1 cellular context compared by ENCODE assay signal in genomic region chr2:202358924-202359323, GRCh38.
TF ChIP-seq lines count a peak whose summit lies in the region.

No MANE protein-coding gene starts in this region.

TF ChIP-seq in HepG2, 621 proteins besides CTCF, POLR2A, EP300 and RAD21:
- TF ChIP-seq, protein P1, sequence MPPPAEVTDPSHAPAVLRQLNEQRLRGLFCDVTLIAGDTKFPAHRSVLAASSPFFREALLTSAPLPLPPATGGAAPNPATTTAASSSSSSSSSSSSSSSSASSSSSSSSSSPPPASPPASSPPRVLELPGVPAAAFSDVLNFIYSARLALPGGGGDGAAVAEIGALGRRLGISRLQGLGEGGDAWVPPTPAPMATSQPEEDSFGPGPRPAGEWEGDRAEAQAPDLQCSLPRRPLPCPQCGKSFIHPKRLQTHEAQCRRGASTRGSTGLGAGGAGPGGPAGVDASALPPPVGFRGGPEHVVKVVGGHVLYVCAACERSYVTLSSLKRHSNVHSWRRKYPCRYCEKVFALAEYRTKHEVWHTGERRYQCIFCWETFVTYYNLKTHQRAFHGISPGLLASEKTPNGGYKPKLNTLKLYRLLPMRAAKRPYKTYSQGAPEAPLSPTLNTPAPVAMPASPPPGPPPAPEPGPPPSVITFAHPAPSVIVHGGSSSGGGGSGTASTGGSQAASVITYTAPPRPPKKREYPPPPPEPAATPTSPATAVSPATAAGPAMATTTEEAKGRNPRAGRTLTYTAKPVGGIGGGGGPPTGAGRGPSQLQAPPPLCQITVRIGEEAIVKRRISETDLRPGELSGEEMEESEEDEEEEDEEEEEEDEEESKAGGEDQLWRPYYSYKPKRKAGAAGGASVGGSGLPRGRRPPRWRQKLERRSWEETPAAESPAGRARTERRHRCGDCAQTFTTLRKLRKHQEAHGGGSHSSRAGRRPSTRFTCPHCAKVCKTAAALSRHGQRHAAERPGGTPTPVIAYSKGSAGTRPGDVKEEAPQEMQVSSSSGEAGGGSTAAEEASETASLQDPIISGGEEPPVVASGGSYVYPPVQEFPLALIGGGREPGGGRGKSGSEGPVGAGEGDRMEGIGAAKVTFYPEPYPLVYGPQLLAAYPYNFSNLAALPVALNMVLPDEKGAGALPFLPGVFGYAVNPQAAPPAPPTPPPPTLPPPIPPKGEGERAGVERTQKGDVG (CRISPR knock-in tag; IDR thresholded peaks at IDR 0.05; ENCODE audit: borderline replicate concordance), result 0 out of 2 replicates have a peak, but pooled peaks have one; percentile 5
- TF ChIP-seq ZNF121 (CRISPR knock-in tag; IDR thresholded peaks at IDR 0.05), result peak; percentile 79
